In genomic region chr11:11731311-11732083, GRCh38 we compare ENCODE assay signal across 8 cellular contexts.
DNase-seq lines count a peak whose midpoint lies in the region; ATAC-seq lines count a peak whose summit lies in the region.
"Had no signal": no experiment of that assay in that cellular context is flagged by ENCODE, and none has a peak within 500 bp of the region (broad histone marks: within the 10 kb centered on the region; RNA-seq: fewer than 3 reads in every experiment).

No MANE protein-coding gene starts in this region.

- DNase-seq in GM04503 (ENCODE audit: low read depth), result peak; percentile 21
- peak; percentile 36 for DNase-seq in NCI-H1436 treated with DMSO at 0.1 percent for 48 hours (lab: John Stamatoyannopoulos, UW)
- DNase-seq in amniotic epithelial cell (ENCODE audit: low read depth), result peak; percentile 40
- peak; percentile 31 for DNase-seq in non-pigmented ciliary epithelial cell (ENCODE audit: low read depth)
- no peak for DNase-seq in NCI-H524 treated with DMSO at 0.1 percent for 48 hours (lab: John Stamatoyannopoulos, UW)
- DNase-seq: activated effector memory CD4-positive, alpha-beta T cell treated with anti-CD3 and anti-CD28 coated beads, Interleukin-2, amount 50 U/mL, for 16 hours had no signal

- ATAC-seq in GM18867 (IDR thresholded peaks at IDR 0.05; ENCODE audit: unreplicated experiment) (no peak), GM19324 (IDR thresholded peaks at IDR 0.05; ENCODE audit: low FRiP score, unreplicated experiment) (no peak)
